ENCODE assay signal across 20 cellular contexts in genomic region chr17:82703935-82704865, GRCh38. TPM values are rescaled to one million over a fixed set of nuclear protein-coding genes. Genes with fewer than 3 reads are reported as not detected.
DNase-seq lines count a peak whose midpoint lies in the region; ATAC-seq and TF ChIP-seq lines count a peak whose summit lies in the region.
"Had no signal": no experiment of that assay in that cellular context is flagged by ENCODE, and none has a peak within 500 bp of the region (broad histone marks: within the 10 kb centered on the region; RNA-seq: fewer than 3 reads in every experiment).

No MANE protein-coding gene starts in this region.

- H3K9me3 ChIP-seq in testis: no peaks in the 10 kb centered on the region
- H3K9me3 ChIP-seq: ascending aorta, heart right ventricle had no signal

- no peak overlapping the region for H3K27ac ChIP-seq in testis
- H3K27ac ChIP-seq: ascending aorta, heart right ventricle, KMS-11 had no signal

- DNase-seq in left colon: peak; percentile 90 to 93
- DNase-seq in testis: peak; percentile 34
- DNase-seq in amygdala (lab: John Stamatoyannopoulos, UW): no peak
- no peak for DNase-seq in NCI-H2196 treated with DMSO at 0.1 percent for 48 hours (lab: John Stamatoyannopoulos, UW; ENCODE audit: unreplicated experiment)
- DNase-seq: activated CD4-positive, alpha-beta T cell treated with anti-CD3 and anti-CD28 coated beads, Interleukin-2, amount 50 U/mL, for 1 hour; activated naive CD4-positive, alpha-beta T cell treated with Interleukin-2 at 50 U/mL for 16 hours; endodermal cell; H7; heart right ventricle; mammary epithelial cell; natural killer cell; NCI-H1048; NCI-H2081 treated with DMSO at 0.1 percent for 48 hours; NCI-H524; stimulated activated CD4-positive, alpha-beta T cell treated with anti-CD3 and anti-CD28 coated beads, Interleukin-4, amount 100 ng/mL, for 4 hours had no signal

- no peak for TF ChIP-seq POLR2A in testis (IDR thresholded peaks at IDR 0.05)

- TF ChIP-seq CTCF in testis (IDR thresholded peaks at IDR 0.05): no peak

- ATAC-seq in left colon: peak; percentile 79
- ATAC-seq: heart right ventricle, natural killer cell, Right ventricle myocardium inferior had no signal

- H3K27me3 ChIP-seq in testis: no peaks in the 10 kb centered on the region
- H3K27me3 ChIP-seq: ascending aorta had no signal

- H3K4me3 ChIP-seq in testis: no peak overlapping the region
- H3K4me3 ChIP-seq: ascending aorta, heart right ventricle, smooth muscle cell had no signal

- intact Hi-C loops in left colon (cut with DNase I, micrococcal nuclease): no loop called here
- intact Hi-C loops in testis (cut with DNase I; ENCODE audit: low total_unique reads): no loop called here

- H3K4me1 ChIP-seq in testis: no peaks in the 10 kb centered on the region

- 69 to 83% methylated on average over 30 to 38 of the region's 38 CpGs for WGBS in testis, 2 donors

- H3K36me3 ChIP-seq in testis (ENCODE audit: low read depth, missing control alignments): no peaks in the 10 kb centered on the region
- H3K36me3 ChIP-seq: ascending aorta, heart right ventricle had no signal

TF ChIP-seq in PFSK-1, 5 proteins besides CTCF, POLR2A, EP300 and RAD21:
- TF ChIP-seq REST (IDR thresholded peaks at IDR 0.05; ENCODE audit: insufficient read depth in 1 of 2, low read depth in 2 of 2, low read length in 2 of 2): no peak
- no peak for TF ChIP-seq TAF1 (IDR thresholded peaks at IDR 0.05; ENCODE audit: borderline replicate concordance, insufficient read depth, low read length)
- TF ChIP-seq SIN3A (IDR thresholded peaks at IDR 0.05; ENCODE audit: borderline replicate concordance, insufficient read depth, low read length): no peak
- no peak for TF ChIP-seq POLR2AphosphoS5 (IDR thresholded peaks at IDR 0.05; ENCODE audit: low read depth, low read length)
- TF ChIP-seq FOXP2 (optimal IDR thresholded peaks at IDR 0.05; ENCODE audit: borderline replicate concordance, extremely low read depth, extremely low read length, insufficient read depth): peak; percentile 51
TF ChIP-seq in PFSK-1: peak in this region for 1.

RNA-seq across cellular contexts. Expression of gene RAB40B, which starts 5.7 kb away (rescaled TPM):
- polyA plus RNA-seq in PFSK-1 (2012; ENCODE audit: insufficient read length, low read depth): 9.3 TPM
- 10 to 100 TPM; 29.4 to 29.5 TPM for total RNA-seq in left colon
- total RNA-seq in testis: 10 to 100 TPM in 1 of 2 donors, 1 to 10 TPM in 1; 9.4 to 16.4 TPM
- 13.5 TPM for polyA plus RNA-seq in testis (ENCODE audit: insufficient read depth, low read depth, low replicate concordance)

RNA-seq across cellular contexts. Expression of gene FN3KRP, which starts 12.3 kb away (rescaled TPM):
- polyA plus RNA-seq in PFSK-1 (2012; ENCODE audit: insufficient read length, low read depth): 39.1 TPM
- 10 to 100 TPM; 32.0 to 32.4 TPM for total RNA-seq in left colon
- total RNA-seq in testis: 10 to 100 TPM; 26.9 to 29.3 TPM
- 30.2 TPM for polyA plus RNA-seq in testis (ENCODE audit: insufficient read depth, low read depth, low replicate concordance)

RNA-seq across cellular contexts. Expression of gene FN3K, which starts 31.2 kb away (rescaled TPM):
- polyA plus RNA-seq in PFSK-1 (2012; ENCODE audit: insufficient read length, low read depth): 82.7 TPM
- total RNA-seq in left colon (10 to 100 TPM; 48.3 to 63.1 TPM), testis (10 to 100 TPM; 29.7 to 31.7 TPM)
- polyA plus RNA-seq in testis (ENCODE audit: insufficient read depth, low read depth, low replicate concordance): 12.4 TPM

RNA-seq across cellular contexts. Expression of gene TBCD, which starts 47.7 kb away (rescaled TPM):
- polyA plus RNA-seq in PFSK-1 (2012; ENCODE audit: insufficient read length, low read depth): 254 TPM
- total RNA-seq in left colon (10 to 100 TPM; 44.4 to 54.1 TPM), testis (100 to 1,000 TPM; 115 to 128 TPM)
- 81.2 TPM for polyA plus RNA-seq in testis (ENCODE audit: insufficient read depth, low read depth, low replicate concordance)

RNA-seq across cellular contexts. Expression of gene WDR45B, which starts 56.0 kb away (rescaled TPM):
- polyA plus RNA-seq in PFSK-1 (2012; ENCODE audit: insufficient read length, low read depth): 140 TPM
- 10 to 100 TPM; 67.1 to 77.9 TPM for total RNA-seq in left colon
- total RNA-seq in testis: 100 to 1,000 TPM; 163 to 165 TPM
- 142 TPM for polyA plus RNA-seq in testis (ENCODE audit: insufficient read depth, low read depth, low replicate concordance)

Comparison
In these comparisons a context has a peak if more than half of its experiments do, and no peak if none do; other contexts are left out.
1. DNase-seq: peak in left colon (2 of 2) and testis (single experiment); none in amygdala (0 of 56) and NCI-H2196 treated with DMSO at 0.1 percent for 48 hours (single experiment).